Comparison of ENCODE assay signal across 15 cellular contexts in genomic region chr3:8757551-8758518, GRCh38. TPM values are rescaled to one million over a fixed set of nuclear protein-coding genes. Genes with fewer than 3 reads are reported as not detected.
DNase-seq lines count a peak whose midpoint lies in the region; ATAC-seq, FAIRE-seq and TF ChIP-seq lines count a peak whose summit lies in the region.
"Had no signal": no experiment of that assay in that cellular context is flagged by ENCODE, and none has a peak within 500 bp of the region (broad histone marks: within the 10 kb centered on the region; RNA-seq: fewer than 3 reads in every experiment).

No MANE protein-coding gene starts in this region.

- peak; percentile 47 for ATAC-seq in foreskin keratinocyte
- no peak for ATAC-seq in HG02981 (IDR thresholded peaks at IDR 0.05; ENCODE audit: unreplicated experiment)
- ATAC-seq: activated T-helper 17 cell treated with anti-CD3 and anti-CD28 coated beads, Interleukin-2, amount 50 U/mL, for 72 hours; stimulated activated memory B cell treated with anti-CD40 and anti-IgM and Interleukin-4, amounts not matched to agents 10 μg/mL and 1 μg/mL and 100 μg/mL, for 72 hours had no signal

- no peaks in the 10 kb centered on the region for H3K4me1 ChIP-seq in foreskin keratinocyte
- H3K4me1 ChIP-seq: colonic mucosa had no signal

- TF ChIP-seq POLR2A in H54 (IDR thresholded peaks at IDR 0.05; ENCODE audit: low read depth, low read length): no peak

- no peak overlapping the region for H3K4me3 ChIP-seq in AG09309 (ENCODE audit: control insufficient read depth, low read depth, low read length)
- H3K4me3 ChIP-seq: colonic mucosa had no signal

- no peak for FAIRE-seq in H54 (lab: Jason Lieb, UNC)
- FAIRE-seq: GM12891 had no signal

- H3K27ac ChIP-seq in foreskin keratinocyte: no peak overlapping the region
- H3K27ac ChIP-seq: colonic mucosa had no signal

- TF ChIP-seq CTCF in AG09309 (IDR thresholded peaks at IDR 0.05; ENCODE audit: control insufficient read depth, insufficient read depth, low read depth, low read length, missing control alignments) (peak; percentile 6), foreskin keratinocyte (conservative IDR thresholded peaks at IDR 0.05) (no peak), GM13977 (IDR thresholded peaks at IDR 0.05; ENCODE audit: extremely low read depth, insufficient read depth, missing control alignments) (no peak)

- peak; percentile 80 for DNase-seq in AG09309 (ENCODE audit: low read depth)
- DNase-seq in H54 (ENCODE audit: insufficient read length, low spot score): peak; percentile 87
- DNase-seq in SK-MEL-5 (ENCODE audit: low read depth, low spot score): peak; percentile 33
- DNase-seq in foreskin keratinocyte: peak in 1 of 2 donors; percentile 29
- DNase-seq in occipital lobe (lab: John Stamatoyannopoulos, UW): no peak
- no peak for DNase-seq in amygdala (lab: John Stamatoyannopoulos, UW)
- DNase-seq in GM13977 (ENCODE audit: low spot score): no peak
- DNase-seq: CD4-positive, CD25-positive, alpha-beta regulatory T cell; colonic mucosa; NCI-H226; SHP77 had no signal

- no peaks in the 10 kb centered on the region for H3K27me3 ChIP-seq in foreskin keratinocyte
- H3K27me3 ChIP-seq: colonic mucosa had no signal

- in situ Hi-C loops in SK-MEL-5 (cut with HindIII; ENCODE audit: low pct_unique_long_range_greater_than_20kb, low sequenced_read_pairs) (no loop called here), GM13977 (cut with MboI; ENCODE audit: low pct_unique_long_range_greater_than_20kb, low sequenced_read_pairs, unreplicated experiment) (no loop called here)

RNA-seq across cellular contexts. Expression of gene OXTR, which starts 11.6 kb away (rescaled TPM):
- 0.03 and 0.61 TPM in 2 replicates for total RNA-seq in SK-MEL-5 (2014; rRNA removed; shearing (Covaris generic))
- 0.10 TPM in 1 of 2 replicates, not detected in the other for polyA plus RNA-seq in SK-MEL-5 (2015; cell fraction: cytosol; rRNA removed)
- 0.05 and 0.27 TPM in 2 replicates for polyA plus RNA-seq in SK-MEL-5 (2015; cell fraction: nucleus; rRNA removed)
- total RNA-seq in foreskin keratinocyte: 0.63 and 0.95 TPM in 2 replicates
- polyA plus RNA-seq in foreskin keratinocyte: 0.30 and 0.43 TPM in 2 replicates
- 0.94 TPM for total RNA-seq in occipital lobe
- polyA plus RNA-seq: CD4-positive, CD25-positive, alpha-beta regulatory T cell had no signal

RNA-seq across cellular contexts. Expression of gene CAV3, which starts 24.2 kb away (rescaled TPM):
- total RNA-seq in SK-MEL-5 (2014; rRNA removed; shearing (Covaris generic)): not detected in 2 replicates
- polyA plus RNA-seq in SK-MEL-5 (2015; cell fraction: cytosol; rRNA removed): not detected in 2 replicates
- not detected in 2 replicates for polyA plus RNA-seq in SK-MEL-5 (2015; cell fraction: nucleus; rRNA removed)
- not detected in 2 replicates for total RNA-seq in foreskin keratinocyte
- polyA plus RNA-seq in foreskin keratinocyte: not detected in 2 replicates
- not detected for total RNA-seq in occipital lobe
- total RNA-seq: activated T-helper 17 cell treated with anti-CD3 and anti-CD28 coated beads, Interleukin-2, amount 50 U/mL, for 72 hours; CD4-positive, CD25-positive, alpha-beta regulatory T cell; colonic mucosa had no signal
- polyA plus RNA-seq: CD4-positive, CD25-positive, alpha-beta regulatory T cell had no signal

Comparison
In these comparisons a context has a peak if more than half of its experiments do, and no peak if none do; other contexts are left out.
1. DNase-seq: peak in AG09309 (single experiment), H54 (single experiment) and SK-MEL-5 (single experiment); none in occipital lobe (single experiment), amygdala (0 of 56) and GM13977 (single experiment).